25 cellular contexts compared by ENCODE assay signal in the genomic region with DNA sequence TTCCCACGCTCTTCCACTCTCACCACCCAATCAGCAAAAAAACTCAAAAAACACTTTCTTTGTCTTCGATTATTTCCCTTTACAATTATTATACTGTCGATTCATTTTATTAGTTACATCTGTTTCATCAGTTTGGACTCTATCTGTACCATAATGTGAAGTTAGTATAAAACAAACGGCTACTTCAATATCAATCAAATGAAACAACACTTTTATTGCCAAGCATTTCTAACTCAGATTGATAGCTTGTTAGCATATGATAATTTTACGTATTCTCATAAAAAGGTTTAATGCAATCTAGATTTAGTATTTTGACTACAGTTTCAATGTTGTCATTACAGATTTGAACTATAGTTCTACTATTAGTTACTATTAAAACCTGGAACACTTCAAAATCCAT.
A peak's percentile ranks its signal among the peaks of the same experiment; 100 is the strongest.
DNase-seq lines count a peak whose midpoint lies in the region; ATAC-seq, FAIRE-seq and TF ChIP-seq lines count a peak whose summit lies in the region.
"Had no signal": no experiment of that assay in that cellular context is flagged by ENCODE, and none has a peak within 500 bp of the region (broad histone marks: within the 10 kb centered on the region; RNA-seq: fewer than 3 reads in every experiment).

No MANE protein-coding gene starts in this region.

- ATAC-seq in PC-3 = no peak
- ATAC-seq: CD8-positive, alpha-beta T cell; GM12878 had no signal

- H3F3A ChIP-seq in PC-3 (ENCODE audit: low read length, unreplicated experiment) = peaks cover 6% of the 10 kb centered on the region

- H3K27ac Mint-ChIP-seq in osteocyte (ENCODE audit: unreplicated experiment) (peak overlapping the region; percentile 86), endothelial cell (ENCODE audit: unreplicated experiment) (no peak overlapping the region), MCF 10A (ENCODE audit: low read depth, unreplicated experiment) (no peak overlapping the region)
- H3K27ac Mint-ChIP-seq: B cell; CD4-positive, CD25-positive, alpha-beta regulatory T cell; CD8-positive, alpha-beta T cell had no signal

- no peaks in the 10 kb centered on the region for H3K27me3 ChIP-seq in PC-3 (ENCODE audit: low read length)
- H3K27me3 ChIP-seq: BLaER1 had no signal

- H3K9me3 Mint-ChIP-seq in osteocyte (ENCODE audit: unreplicated experiment) (no peaks in the 10 kb centered on the region), endothelial cell (ENCODE audit: unreplicated experiment) (no peaks in the 10 kb centered on the region), MCF 10A (ENCODE audit: unreplicated experiment) (peaks cover 7% of the 10 kb centered on the region)
- H3K9me3 Mint-ChIP-seq: CD8-positive, alpha-beta T cell had no signal

- H3K9me2 ChIP-seq in PC-3 (replicated peaks; ENCODE audit: low read length) = no peaks in the 10 kb centered on the region

- no peaks in the 10 kb centered on the region for H3K9me3 ChIP-seq in HEK293 (ENCODE audit: control insufficient read depth, insufficient read depth, low read depth, low read length)
- H3K9me3 ChIP-seq in PC-3 (ENCODE audit: low read length) = no peaks in the 10 kb centered on the region

- CTCF ChIA-PET in HEK293 (lab: Yijun Ruan, JAX) (no interaction called here), PC-3 (lab: Charles Lee) (no interaction called here), MCF 10A (lab: Yijun Ruan, JAX) (interaction anchor here (1.0 kb wide), 1 partner anchor 31 kb away, joined by 3 read pairs; no protein-coding TSS in a partner anchor)

- H3K27me3 Mint-ChIP-seq in osteocyte (ENCODE audit: unreplicated experiment) (no peaks in the 10 kb centered on the region), endothelial cell (ENCODE audit: unreplicated experiment) (no peaks in the 10 kb centered on the region), MCF 10A (ENCODE audit: insufficient read depth, unreplicated experiment) (no peaks in the 10 kb centered on the region)
- H3K27me3 Mint-ChIP-seq: B cell; CD4-positive, CD25-positive, alpha-beta regulatory T cell had no signal

- TF ChIP-seq CTCF in HEK293 (tag by site-specific recombination; IDR thresholded peaks at IDR 0.05) = no peak
- no peak for TF ChIP-seq CTCF in PC-3 (conservative IDR thresholded peaks at IDR 0.05; ENCODE audit: low read depth, low read length)
- TF ChIP-seq CTCF in osteocyte (IDR thresholded peaks at IDR 0.05) = no peak
- TF ChIP-seq CTCF in endothelial cell (IDR thresholded peaks at IDR 0.05; ENCODE audit: unreplicated experiment) = no peak
- TF ChIP-seq CTCF in MCF 10A (IDR thresholded peaks at IDR 0.05; ENCODE audit: unreplicated experiment) = no peak

- H3K27ac ChIP-seq in HEK293 (ENCODE audit: extremely low read depth, low read depth, low read length) (no peak overlapping the region), PC-3 (ENCODE audit: low read length) (0 out of 2 replicates have a peak overlapping the region, but pooled peaks have one; percentile 5)
- H3K27ac ChIP-seq: BLaER1, C4-2B had no signal

- H3K4me2 ChIP-seq in PC-3 (ENCODE audit: low read length) = no peak overlapping the region
- H3K4me2 ChIP-seq: BLaER1 had no signal

- H2AFZ ChIP-seq in PC-3 (ENCODE audit: low read length) = no peak overlapping the region
- H2AFZ ChIP-seq: GM23248 had no signal

- H3K9ac ChIP-seq in PC-3 (ENCODE audit: low read length) = no peak overlapping the region
- H3K9ac ChIP-seq: BLaER1, GM23248 had no signal

- no peak for DNase-seq in PC-3
- no peak for DNase-seq in osteocyte (ENCODE audit: extremely low spot score, unreplicated experiment)
- no peak for DNase-seq in endothelial cell (ENCODE audit: low spot score)
- no peak for DNase-seq in MCF 10A (ENCODE audit: unreplicated experiment)
- no peak for DNase-seq in AML-193 (lab: John Stamatoyannopoulos, UW)
- DNase-seq: 8988T; Caco-2; CD4-positive, CD25-positive, alpha-beta regulatory T cell; CD8-positive, alpha-beta T cell; DMS 273 treated with DMSO at 0.1 percent for 48 hours; DMS79; EL; GDM1; GM23248; H7; HCEC 1CT had no signal

- peaks cover 40% of the 10 kb centered on the region for H3K79me2 ChIP-seq in PC-3 (ENCODE audit: low read length)

- BruUV-seq in PC-3 (replicated peaks; lab: Mats Ljungman, UMichigan) = no TSS peak
- BruUV-seq in MCF 10A (replicated peaks; lab: Mats Ljungman, UMichigan) = no TSS peak

- FAIRE-seq in A204.1 (lab: Jason Lieb, UNC) = peak; percentile 30
- FAIRE-seq: D721Med, GM12878, GM19239, H1 had no signal

- intact Hi-C loops in PC-3 (cut with micrococcal nuclease) (no loop called here), MCF 10A (cut with micrococcal nuclease) (no loop called here)

- H3K4me1 Mint-ChIP-seq in osteocyte (ENCODE audit: unreplicated experiment) (peaks cover 38% of the 10 kb centered on the region), endothelial cell (ENCODE audit: unreplicated experiment) (peaks cover 10% of the 10 kb centered on the region), MCF 10A (ENCODE audit: insufficient read depth, unreplicated experiment) (peaks cover 12% of the 10 kb centered on the region)
- H3K4me1 Mint-ChIP-seq: B cell; CD4-positive, CD25-positive, alpha-beta regulatory T cell had no signal

- H3K36me3 Mint-ChIP-seq in osteocyte (ENCODE audit: unreplicated experiment) (peaks cover 17% of the 10 kb centered on the region), endothelial cell (ENCODE audit: low read depth, unreplicated experiment) (peaks cover 22% of the 10 kb centered on the region), MCF 10A (ENCODE audit: insufficient read depth, unreplicated experiment) (no peaks in the 10 kb centered on the region)
- H3K36me3 Mint-ChIP-seq: CD4-positive, CD25-positive, alpha-beta regulatory T cell; CD8-positive, alpha-beta T cell had no signal

- peaks cover 26% of the 10 kb centered on the region for H3K4me1 ChIP-seq in HEK293 (ENCODE audit: control insufficient read depth, insufficient read depth, low read length)
- peaks cover 45% of the 10 kb centered on the region for H3K4me1 ChIP-seq in PC-3 (ENCODE audit: insufficient read depth, low read length)
- H3K4me1 ChIP-seq: BLaER1 had no signal

- H4K20me1 ChIP-seq in PC-3 (ENCODE audit: low read length) = no peaks in the 10 kb centered on the region
- H4K20me1 ChIP-seq: BLaER1 had no signal

- H3K36me3 ChIP-seq in HEK293 (ENCODE audit: control insufficient read depth in 2 of 2, insufficient read depth in 1 of 2, low read length in 2 of 2) (no peaks in the 10 kb centered on the region), PC-3 (ENCODE audit: low read depth, low read length) (peaks cover 5% of the 10 kb centered on the region; the same call in 1 of the 2 replicates)

- H3K4me3 Mint-ChIP-seq in osteocyte (ENCODE audit: unreplicated experiment) = no peak overlapping the region
- no peak overlapping the region for H3K4me3 Mint-ChIP-seq in endothelial cell (ENCODE audit: unreplicated experiment)
- H3K4me3 Mint-ChIP-seq in MCF 10A (ENCODE audit: unreplicated experiment) = no peak overlapping the region
- H3K4me3 Mint-ChIP-seq: B cell; CD4-positive, CD25-positive, alpha-beta regulatory T cell; CD8-positive, alpha-beta T cell had no signal

- no peak overlapping the region for H3K4me3 ChIP-seq in HEK293 (ENCODE audit: low read depth, low read length)
- no peak overlapping the region for H3K4me3 ChIP-seq in PC-3 (ENCODE audit: low read length)
- H3K4me3 ChIP-seq: BLaER1, GM12878, GM23248 had no signal

- POLR2A ChIA-PET in HEK293 (lab: Yijun Ruan, JAX) (no interaction called here), PC-3 (lab: Charles Lee; ENCODE audit: unreplicated experiment) (no interaction called here), MCF 10A (lab: Yijun Ruan, JAX) (interaction anchor here (1.4 kb wide), 1 partner anchor 8 kb away, joined by 6 read pairs; no protein-coding TSS in a partner anchor)

TF ChIP-seq in HEK293, 187 proteins besides CTCF, POLR2A, EP300 and RAD21:
- no peak for TF ChIP-seq KLF9 (tag by site-specific recombination; IDR thresholded peaks at IDR 0.05; ENCODE audit: low read depth)
- TF ChIP-seq, protein P1, sequence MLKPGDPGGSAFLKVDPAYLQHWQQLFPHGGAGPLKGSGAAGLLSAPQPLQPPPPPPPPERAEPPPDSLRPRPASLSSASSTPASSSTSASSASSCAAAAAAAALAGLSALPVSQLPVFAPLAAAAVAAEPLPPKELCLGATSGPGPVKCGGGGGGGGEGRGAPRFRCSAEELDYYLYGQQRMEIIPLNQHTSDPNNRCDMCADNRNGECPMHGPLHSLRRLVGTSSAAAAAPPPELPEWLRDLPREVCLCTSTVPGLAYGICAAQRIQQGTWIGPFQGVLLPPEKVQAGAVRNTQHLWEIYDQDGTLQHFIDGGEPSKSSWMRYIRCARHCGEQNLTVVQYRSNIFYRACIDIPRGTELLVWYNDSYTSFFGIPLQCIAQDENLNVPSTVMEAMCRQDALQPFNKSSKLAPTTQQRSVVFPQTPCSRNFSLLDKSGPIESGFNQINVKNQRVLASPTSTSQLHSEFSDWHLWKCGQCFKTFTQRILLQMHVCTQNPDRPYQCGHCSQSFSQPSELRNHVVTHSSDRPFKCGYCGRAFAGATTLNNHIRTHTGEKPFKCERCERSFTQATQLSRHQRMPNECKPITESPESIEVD (tag by site-specific recombination; IDR thresholded peaks at IDR 0.05) = peak; percentile 51
